ENCODE assay signal across 8 cellular contexts in genomic region chr15:64067564-64068030, GRCh38. TPM values are rescaled to one million over a fixed set of nuclear protein-coding genes. Genes with fewer than 3 reads are reported as not detected.
DNase-seq lines count a peak whose midpoint lies in the region; ATAC-seq and TF ChIP-seq lines count a peak whose summit lies in the region.

No MANE protein-coding gene starts in this region.

- H2AK5ac ChIP-seq in mesendoderm (ENCODE audit: low read length) = no peak overlapping the region

- no peak overlapping the region for H3K9ac ChIP-seq in mesendoderm (ENCODE audit: low read length)

- H3K23ac ChIP-seq in mesendoderm (ENCODE audit: low read length) = no peak overlapping the region

- no peaks in the 10 kb centered on the region for H3K79me2 ChIP-seq in mesendoderm (ENCODE audit: control insufficient read depth, insufficient read depth, low read length)

- H3K27ac Mint-ChIP-seq in CD8-positive, alpha-beta memory T cell = peak overlapping the region in 3 of 8 donors; percentile 66 to 82 (median 76)
- peak overlapping the region; percentile 71 for H3K27ac Mint-ChIP-seq in activated CD8-positive, alpha-beta T cell treated with anti-CD3 and anti-CD28 coated beads, Interleukin-2, amount 10 ng/mL, durations not matched to agents 7 days and 5 days
- peak overlapping the region; percentile 1 to 62 for H3K27ac Mint-ChIP-seq in effector memory CD8-positive, alpha-beta T cell

- no peak overlapping the region for H4K8ac ChIP-seq in mesendoderm (ENCODE audit: low read depth, low read length)

- H3K27me3 Mint-ChIP-seq in CD8-positive, alpha-beta memory T cell = no peaks in the 10 kb centered on the region
- no peaks in the 10 kb centered on the region for H3K27me3 Mint-ChIP-seq in activated CD8-positive, alpha-beta T cell treated with anti-CD3 and anti-CD28 coated beads, Interleukin-2, amount 10 ng/mL, durations not matched to agents 7 days and 5 days (ENCODE audit: low read depth)
- no peaks in the 10 kb centered on the region for H3K27me3 Mint-ChIP-seq in effector memory CD8-positive, alpha-beta T cell

- no peaks in the 10 kb centered on the region for H3K79me1 ChIP-seq in mesendoderm (ENCODE audit: low read length)

- no peak overlapping the region for H3K18ac ChIP-seq in mesendoderm (ENCODE audit: low read length)

- H4K5ac ChIP-seq in mesendoderm (ENCODE audit: low read length) = no peak overlapping the region

- peak overlapping the region in 3 of 7 donors; percentile 15 to 46 (median 29) for H3K4me3 Mint-ChIP-seq in CD8-positive, alpha-beta memory T cell
- H3K4me3 Mint-ChIP-seq in activated CD8-positive, alpha-beta T cell treated with anti-CD3 and anti-CD28 coated beads, Interleukin-2, amount 10 ng/mL, durations not matched to agents 7 days and 5 days = no peak overlapping the region
- peak overlapping the region; percentile 18 to 38 for H3K4me3 Mint-ChIP-seq in effector memory CD8-positive, alpha-beta T cell

- H3K4me2 ChIP-seq in mesendoderm (ENCODE audit: low read length) = no peak overlapping the region

- TF ChIP-seq CTCF in HFF-Myc (IDR thresholded peaks at IDR 0.05; ENCODE audit: low read depth, low read length, missing control alignments) = peak; percentile 71

- H3K4me3 ChIP-seq in CD8-positive, alpha-beta memory T cell (ENCODE audit: low read length) = no peak overlapping the region
- no peak overlapping the region for H3K4me3 ChIP-seq in HFF-Myc (replicated peaks; ENCODE audit: low read depth, low read length)
- no peak overlapping the region for H3K4me3 ChIP-seq in mesendoderm (ENCODE audit: low read length)

- H3K4me1 ChIP-seq in CD8-positive, alpha-beta memory T cell (ENCODE audit: insufficient read depth, low read length) = peaks cover 6% of the 10 kb centered on the region
- H3K4me1 ChIP-seq in mesendoderm (ENCODE audit: control insufficient read depth, low read depth, low read length) = no peaks in the 10 kb centered on the region

- CTCF ChIA-PET in CD8-positive, alpha-beta memory T cell (lab: Charles Lee) = interaction anchor here (0.7 to 4.9 kb wide), 41 partner anchors 9 to 604 kb away, joined by 3 to 68 read pairs (median 3); partner anchors contain the start of genes CIAO2A and DAPK2
- CTCF ChIA-PET in activated CD8-positive, alpha-beta T cell treated with anti-CD3 and anti-CD28 coated beads, Interleukin-2, amount 10 ng/mL, durations not matched to agents 7 days and 5 days (lab: Charles Lee) = interaction anchor here (0.6 to 8.1 kb wide), 83 partner anchors 10 to 1020 kb away, joined by 3 to 132 read pairs (median 5); partner anchors contain the start of genes CIAO2A and DAPK2

- peaks cover 0 to 17% (median 5%) of the 10 kb centered on the region in 3 donors for H3K36me3 Mint-ChIP-seq in CD8-positive, alpha-beta memory T cell
- peaks cover 13% of the 10 kb centered on the region for H3K36me3 Mint-ChIP-seq in activated CD8-positive, alpha-beta T cell treated with anti-CD3 and anti-CD28 coated beads, Interleukin-2, amount 10 ng/mL, durations not matched to agents 7 days and 5 days (ENCODE audit: low read depth)
- H3K36me3 Mint-ChIP-seq in effector memory CD8-positive, alpha-beta T cell (ENCODE audit: insufficient read depth) = peaks cover 14% of the 10 kb centered on the region

- H3K9me3 ChIP-seq in CD8-positive, alpha-beta memory T cell (ENCODE audit: low read length) = no peaks in the 10 kb centered on the region

- H3K27me3 ChIP-seq in CD8-positive, alpha-beta memory T cell (ENCODE audit: insufficient read depth, low read length, poor library complexity, severe bottlenecking) = no peaks in the 10 kb centered on the region
- no peaks in the 10 kb centered on the region for H3K27me3 ChIP-seq in mesendoderm (ENCODE audit: insufficient read depth, low read length, poor library complexity)

- DNase-seq in CD8-positive, alpha-beta memory T cell = peak; percentile 51 to 71 (median 59)
- peak; percentile 39 for DNase-seq in HFF-Myc (ENCODE audit: extremely low read depth, low read depth)
- DNase-seq in NCI-H82 treated with DMSO at 0.1 percent for 48 hours (lab: John Stamatoyannopoulos, UW; ENCODE audit: unreplicated experiment) = peak; percentile 24
- peak; percentile 79 for DNase-seq in activated CD8-positive, alpha-beta T cell treated with anti-CD3 and anti-CD28 coated beads, Interleukin-2, amount 10 ng/mL, durations not matched to agents 7 days and 5 days
- peak; percentile 68 to 75 (median 73) for DNase-seq in effector memory CD8-positive, alpha-beta T cell
- DNase-seq in mesendoderm = peak; percentile 75
- DNase-seq in stimulated activated CD8-positive, alpha-beta memory T cell treated with anti-CD3 and anti-CD28 coated beads, Interleukin-4, amount 100 ng/mL, for 1 hour (ENCODE audit: low read depth in 2 of 2, low spot score in 1 of 2) = peak; percentile 34 to 36

- H3K27ac ChIP-seq in CD8-positive, alpha-beta memory T cell (ENCODE audit: low read depth, low read length) = no peak overlapping the region
- H3K27ac ChIP-seq in mesendoderm (ENCODE audit: low read depth, low read length) = no peak overlapping the region

- H3K36me3 ChIP-seq in CD8-positive, alpha-beta memory T cell (ENCODE audit: insufficient read depth, low read length) = no peaks in the 10 kb centered on the region
- peaks cover 5% of the 10 kb centered on the region for H3K36me3 ChIP-seq in mesendoderm (ENCODE audit: control insufficient read depth, insufficient read depth, low read length)

- peak; percentile 89 for ATAC-seq in activated CD8-positive, alpha-beta T cell treated with anti-CD3 and anti-CD28 coated beads, Interleukin-2, amount 10 ng/mL, durations not matched to agents 7 days and 5 days
- peak; percentile 85 for ATAC-seq in effector memory CD8-positive, alpha-beta T cell (replicated peaks)
- no peak for ATAC-seq in HG03520 (IDR thresholded peaks at IDR 0.05; ENCODE audit: unreplicated experiment)

- H3K4ac ChIP-seq in mesendoderm (ENCODE audit: low read depth, low read length) = no peak overlapping the region

- POLR2A ChIA-PET in CD8-positive, alpha-beta memory T cell (lab: Charles Lee) = interaction anchor here (1.0 to 1.1 kb wide), 2 partner anchors 175 to 314 kb away, joined by 3 read pairs; no protein-coding TSS in a partner anchor
- POLR2A ChIA-PET in activated CD8-positive, alpha-beta T cell treated with anti-CD3 and anti-CD28 coated beads, Interleukin-2, amount 10 ng/mL, durations not matched to agents 7 days and 5 days (lab: Charles Lee) = interaction anchor here (0.7 to 1.4 kb wide), 2 partner anchors 315 to 358 kb away, joined by 3 to 4 read pairs; no protein-coding TSS in a partner anchor

- no peak overlapping the region for H2BK5ac ChIP-seq in mesendoderm (ENCODE audit: low read length)

- no peak overlapping the region for H2BK15ac ChIP-seq in mesendoderm (replicated peaks; ENCODE audit: low read depth)

- WGBS in mesendoderm (ENCODE audit: extremely low coverage, insufficient coverage, low lambda C conversion rate) = no CpG with 5 or more reads among the region's 11 CpGs

- peaks cover 8 to 9% (median 8%) of the 10 kb centered on the region in 3 donors for H3K4me1 Mint-ChIP-seq in CD8-positive, alpha-beta memory T cell
- H3K4me1 Mint-ChIP-seq in activated CD8-positive, alpha-beta T cell treated with anti-CD3 and anti-CD28 coated beads, Interleukin-2, amount 10 ng/mL, durations not matched to agents 7 days and 5 days (ENCODE audit: low read depth) = peaks cover 26% of the 10 kb centered on the region
- H3K4me1 Mint-ChIP-seq in effector memory CD8-positive, alpha-beta T cell (ENCODE audit: low read depth in 2 of 2) = peaks cover 6 to 9% of the 10 kb centered on the region in 2 donors

- peak overlapping the region; percentile 26 for H3K56ac ChIP-seq in mesendoderm (ENCODE audit: low read length)

- no peak overlapping the region for H2BK120ac ChIP-seq in mesendoderm (ENCODE audit: low read depth, low read length)

- no peaks in the 10 kb centered on the region for H3K9me3 Mint-ChIP-seq in CD8-positive, alpha-beta memory T cell
- no peaks in the 10 kb centered on the region for H3K9me3 Mint-ChIP-seq in activated CD8-positive, alpha-beta T cell treated with anti-CD3 and anti-CD28 coated beads, Interleukin-2, amount 10 ng/mL, durations not matched to agents 7 days and 5 days (ENCODE audit: insufficient read depth)
- no peaks in the 10 kb centered on the region for H3K9me3 Mint-ChIP-seq in effector memory CD8-positive, alpha-beta T cell

RNA-seq across cellular contexts. Expression of gene DAPK2, which starts 21.3 kb away (rescaled TPM):
- total RNA-seq in CD8-positive, alpha-beta memory T cell = 1 to 10 TPM; 4.4 to 5.5 TPM
- polyA plus RNA-seq in CD8-positive, alpha-beta memory T cell = 2.2 TPM
- 1 to 10 TPM; 1.3 to 1.5 TPM for total RNA-seq in activated CD8-positive, alpha-beta T cell treated with anti-CD3 and anti-CD28 coated beads, Interleukin-2, amount 10 ng/mL, durations not matched to agents 7 days and 5 days
- polyA plus RNA-seq in mesendoderm (2013, experiment 1 of 2) = 0.53 TPM
- 0.49 TPM for polyA plus RNA-seq in mesendoderm (2013, experiment 2 of 2)

RNA-seq across cellular contexts. Expression of gene CIAO2A, which starts 26.0 kb away (rescaled TPM):
- total RNA-seq in CD8-positive, alpha-beta memory T cell = 10 to 100 TPM; 68.0 to 68.7 TPM
- polyA plus RNA-seq in CD8-positive, alpha-beta memory T cell = 78.1 TPM
- 10 to 100 TPM; 78.7 to 80.9 TPM for total RNA-seq in activated CD8-positive, alpha-beta T cell treated with anti-CD3 and anti-CD28 coated beads, Interleukin-2, amount 10 ng/mL, durations not matched to agents 7 days and 5 days
- 100.0 TPM for polyA plus RNA-seq in mesendoderm (2013, experiment 1 of 2)
- polyA plus RNA-seq in mesendoderm (2013, experiment 2 of 2) = 131 TPM

RNA-seq across cellular contexts. Expression of gene SNX1, which starts 28.2 kb away (rescaled TPM):
- total RNA-seq in CD8-positive, alpha-beta memory T cell = 10 to 100 TPM; 90.1 to 93.6 TPM
- polyA plus RNA-seq in CD8-positive, alpha-beta memory T cell = 63.4 TPM
- 100 to 1,000 TPM; 109 to 124 TPM for total RNA-seq in activated CD8-positive, alpha-beta T cell treated with anti-CD3 and anti-CD28 coated beads, Interleukin-2, amount 10 ng/mL, durations not matched to agents 7 days and 5 days
- polyA plus RNA-seq in mesendoderm (2013, experiment 1 of 2) = 39.2 TPM
- polyA plus RNA-seq in mesendoderm (2013, experiment 2 of 2) = 41.6 TPM

Comparison
In these comparisons a context has a peak if more than half of its experiments do, and no peak if none do; other contexts are left out.
1. DNase-seq: peak in every context shown above with its lines; median percentile 79 in activated CD8-positive, alpha-beta T cell treated with anti-CD3 and anti-CD28 coated beads, Interleukin-2, amount 10 ng/mL, durations not matched to agents 7 days and 5 days; 75 in mesendoderm; 73 in effector memory CD8-positive, alpha-beta T cell; 59 in CD8-positive, alpha-beta memory T cell; 39 in HFF-Myc; 35 in stimulated activated CD8-positive, alpha-beta memory T cell treated with anti-CD3 and anti-CD28 coated beads, Interleukin-4, amount 100 ng/mL, for 1 hour; 24 in NCI-H82 treated with DMSO at 0.1 percent for 48 hours.